Comparison of ENCODE assay signal across 8 cellular contexts in the genomic region with DNA sequence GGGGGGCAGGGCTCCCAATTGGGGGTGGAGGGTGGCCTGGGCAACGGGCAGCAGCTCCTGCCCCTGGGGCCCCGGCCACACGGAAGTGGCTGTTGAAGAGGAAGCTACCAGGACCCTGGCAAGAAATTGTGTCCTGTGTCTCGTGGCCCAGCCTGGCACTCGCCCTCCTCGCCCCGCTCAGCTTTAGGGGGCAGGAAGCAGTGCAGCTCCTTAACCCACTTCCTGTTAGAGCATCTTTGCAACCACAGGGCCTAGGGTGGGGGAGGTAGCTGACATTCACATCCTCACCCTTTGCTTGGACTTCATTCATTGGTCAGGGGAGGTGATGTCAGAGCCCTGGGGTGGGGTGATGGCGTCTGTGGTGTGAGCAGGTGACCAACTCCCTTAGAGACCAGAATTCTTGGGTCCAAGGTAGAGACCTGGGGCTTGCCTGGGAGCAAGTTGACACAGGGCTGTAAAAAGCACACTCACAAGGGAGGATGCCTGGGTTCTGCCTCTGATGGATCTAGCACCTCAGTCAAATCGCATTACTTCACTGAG. TPM values are rescaled to one million over a fixed set of nuclear protein-coding genes. Genes with fewer than 3 reads are reported as not detected.
DNase-seq lines count a peak whose midpoint lies in the region; ATAC-seq and TF ChIP-seq lines count a peak whose summit lies in the region.

TSS of gene ARHGAP30 (minus strand) at position 161 of the 540 bp plus-strand sequence. CDS start 267 bp downstream, outside the sequence.

- H3K4me1 ChIP-seq in SJCRH30 (peaks cover 4% of the 10 kb centered on the region; the same call in 1 of the 2 replicates), mesenchymal stem cell (ENCODE audit: control insufficient read depth, insufficient read depth, low read depth, low read length) (no peaks in the 10 kb centered on the region)

- H3K14ac ChIP-seq in mesenchymal stem cell (ENCODE audit: low read length in 2 of 2), result no peak within 1 kb of the TSS

- H3K4me2 ChIP-seq in mesenchymal stem cell (ENCODE audit: low read length, poor library complexity, severe bottlenecking), result no peak within 1 kb of the TSS

- H3K79me1 ChIP-seq in mesenchymal stem cell (replicated peaks; ENCODE audit: low read length, poor library complexity, severe bottlenecking), result no peaks in the 10 kb centered on the region

- H2BK15ac ChIP-seq in mesenchymal stem cell (ENCODE audit: low read depth, poor library complexity, severe bottlenecking), result no peak within 1 kb of the TSS

- H2AK5ac ChIP-seq in mesenchymal stem cell (ENCODE audit: low read length, severe bottlenecking), result no peak within 1 kb of the TSS

- peak within 1 kb of the TSS in 1 of 2 experiments; percentile 11 for H3K18ac ChIP-seq in mesenchymal stem cell (ENCODE audit: low read depth in 1 of 2, low read length in 2 of 2)

- no peak within 1 kb of the TSS for H3K9ac ChIP-seq in mesenchymal stem cell (ENCODE audit: low read length)

- no peak within 1 kb of the TSS for H2BK120ac ChIP-seq in mesenchymal stem cell (ENCODE audit: low read depth, low read length)

- H3K23ac ChIP-seq in mesenchymal stem cell (ENCODE audit: low read length in 2 of 2), result peak within 1 kb of the TSS in 1 of 2 experiments; percentile 28

- H3K36me3 ChIP-seq in SJCRH30, result no peaks in the 10 kb centered on the region
- no peaks in the 10 kb centered on the region for H3K36me3 ChIP-seq in mesenchymal stem cell (ENCODE audit: control insufficient read depth in 1 of 2, insufficient read depth in 2 of 2, low read depth in 1 of 2, low read length in 2 of 2)

- H3K4me3 ChIP-seq in SJCRH30 (no peak within 1 kb of the TSS), mesenchymal stem cell (ENCODE audit: insufficient read depth in 1 of 2, low read depth in 1 of 2, low read length in 2 of 2) (no peak within 1 kb of the TSS)

- no peaks in the 10 kb centered on the region for H3K9me3 ChIP-seq in SJCRH30 (replicated peaks)
- H3K9me3 ChIP-seq in mesenchymal stem cell (ENCODE audit: control insufficient read depth, low read length), result no peaks in the 10 kb centered on the region

- peak within 1 kb of the TSS; percentile 4 for H4K8ac ChIP-seq in mesenchymal stem cell (ENCODE audit: low read length)

- H2AFZ ChIP-seq in mesenchymal stem cell (ENCODE audit: low read depth, low read length), result no peak within 1 kb of the TSS

- peak; percentile 16 to 21 for DNase-seq in SJCRH30
- peak; percentile 76 for DNase-seq in activated gamma-delta T cell treated with anti-CD3 and anti-CD28 coated beads, Interleukin-2, amount 50 U/mL, for 16 hours (ENCODE audit: low read depth)
- DNase-seq in mesenchymal stem cell, result no peak
- DNase-seq in stimulated activated CD8-positive, alpha-beta memory T cell treated with anti-CD3 and anti-CD28 coated beads, Interleukin-4, amount 100 ng/mL, for 48 hours, result peak; percentile 88
- no peak for DNase-seq in NCI-H2227 (lab: John Stamatoyannopoulos, UW; ENCODE audit: unreplicated experiment)
- no peak for DNase-seq in AG08396 (ENCODE audit: low spot score)

- H3K4ac ChIP-seq in mesenchymal stem cell (ENCODE audit: low read depth in 1 of 2, low read length in 2 of 2), result no peak within 1 kb of the TSS

- no peak within 1 kb of the TSS for H3K27ac ChIP-seq in SJCRH30
- no peak within 1 kb of the TSS for H3K27ac ChIP-seq in mesenchymal stem cell (ENCODE audit: low read length, poor library complexity, severe bottlenecking)

- ATAC-seq in GM18505 (IDR thresholded peaks at IDR 0.05; ENCODE audit: unreplicated experiment), result peak; percentile 73
- ATAC-seq in HG02884 (IDR thresholded peaks at IDR 0.05; ENCODE audit: unreplicated experiment), result peak; percentile 85

- no peak within 1 kb of the TSS for H2BK12ac ChIP-seq in mesenchymal stem cell (ENCODE audit: low read length in 2 of 2)

- H3K27me3 ChIP-seq in SJCRH30 (no peaks in the 10 kb centered on the region), mesenchymal stem cell (ENCODE audit: control insufficient read depth in 1 of 2, insufficient read depth in 1 of 2, low read length in 2 of 2) (peaks cover 4 to 7% of the 10 kb centered on the region in 2 experiments)

- WGBS in mesenchymal stem cell, result 84% methylated on average over 9 of the region's 9 CpGs

- peak; percentile 87 for TF ChIP-seq POLR2A in GM18505 (IDR thresholded peaks at IDR 0.05; ENCODE audit: borderline replicate concordance, extremely low read depth, insufficient read depth, insufficient read length)

- H4K91ac ChIP-seq in mesenchymal stem cell (ENCODE audit: low read length), result no peak within 1 kb of the TSS

- no peak within 1 kb of the TSS for H2BK5ac ChIP-seq in mesenchymal stem cell (ENCODE audit: low read depth, low read length, poor library complexity, severe bottlenecking)

RNA-seq across cellular contexts. Expression of gene ARHGAP30, which starts in this region (rescaled TPM):
- 0.12 and 0.23 TPM in 2 replicates for total RNA-seq in SJCRH30 (2014; rRNA removed; shearing (Covaris generic))
- polyA plus RNA-seq in mesenchymal stem cell (2013, experiment 1 of 2), result 0.04 TPM
- polyA plus RNA-seq in mesenchymal stem cell (2013, experiment 2 of 2), result 0.03 TPM

Comparison
In these comparisons a context has a peak if more than half of its experiments do, and no peak if none do; other contexts are left out.
1. Peak in DNase-seq in SJCRH30; RNA of the gene not detected or under 1 TPM.
2. DNase-seq: peak in activated gamma-delta T cell treated with anti-CD3 and anti-CD28 coated beads, Interleukin-2, amount 50 U/mL, for 16 hours (single experiment) and stimulated activated CD8-positive, alpha-beta memory T cell treated with anti-CD3 and anti-CD28 coated beads, Interleukin-4, amount 100 ng/mL, for 48 hours (single experiment); none in mesenchymal stem cell (single experiment), NCI-H2227 (single experiment) and AG08396 (single experiment).